8 cellular contexts compared by ENCODE assay signal in genomic region chr7:34823650-34824258, GRCh38.
A peak's percentile ranks its signal among the peaks of the same experiment; 100 is the strongest.
DNase-seq lines count a peak whose midpoint lies in the region; ATAC-seq, FAIRE-seq and TF ChIP-seq lines count a peak whose summit lies in the region.

No MANE protein-coding gene starts in this region.

- no peak overlapping the region for H3K4me3 ChIP-seq in GM12878

- TF ChIP-seq EP300 in GM12878 (IDR thresholded peaks at IDR 0.05; ENCODE audit: borderline replicate concordance in 1 of 2, control insufficient read depth in 1 of 2, low read depth in 2 of 2, low read length in 2 of 2) = no peak

- H3K79me2 ChIP-seq in GM12878 (ENCODE audit: control insufficient read depth, insufficient read depth, low read length) = no peaks in the 10 kb centered on the region

- 33% methylated on average over 7 of the region's 7 CpGs for WGBS in GM12878 (ENCODE audit: insufficient coverage, insufficient replicate concordance, low lambda C conversion rate, missing lambda C conversion rate)

- no peak for TF ChIP-seq POLR2A in GM12878 (IDR thresholded peaks at IDR 0.05; ENCODE audit: low read depth, low read length)

- CTCF ChIA-PET in GM12878 (lab: Yijun Ruan, JAX) = interaction anchor here (0.5 to 4.1 kb wide), 22 partner anchors 12 to 288 kb away, joined by 3 to 35 read pairs (median 4); no protein-coding TSS in a partner anchor

- peak; percentile 74 for TF ChIP-seq RAD21 in GM12878 (IDR thresholded peaks at IDR 0.05; ENCODE audit: insufficient read depth, low read depth, low read length)

- no peak overlapping the region for H2AFZ ChIP-seq in GM12878 (ENCODE audit: control insufficient read depth, low read depth, low read length)

- intact Hi-C loops in GM12878 (cut with micrococcal nuclease; ENCODE audit: unreplicated experiment) = loop anchor here (1.0 to 2.0 kb wide), 3 partner anchors 65 to 213 kb away; no protein-coding TSS in a partner anchor

- POLR2A ChIA-PET in GM12878 (lab: Charles Lee) = no interaction called here

- SMC1A ChIA-PET in GM12878 (lab: Charles Lee; ENCODE audit: uncharacterized antibody, unreplicated experiment) = interaction anchor here (0.8 to 2.3 kb wide), 12 partner anchors 21 to 212 kb away, joined by 3 to 21 read pairs (median 4); no protein-coding TSS in a partner anchor

- ATAC-seq in GM21515 (IDR thresholded peaks at IDR 0.05; ENCODE audit: unreplicated experiment) = peak; percentile 95
- peak; percentile 87 for ATAC-seq in GM12878

- H3K4me2 ChIP-seq in GM12878 (ENCODE audit: control insufficient read depth, insufficient read depth) = no peak overlapping the region

- peak; percentile 74 to 86 (median 79) for TF ChIP-seq CTCF in GM12878 (IDR thresholded peaks at IDR 0.05 in 2 of 3, conservative IDR thresholded peaks at IDR 0.05 in 1 of 3; ENCODE audit: control insufficient read depth in 2 of 3, extremely low read depth in 1 of 3, insufficient read depth in 1 of 3, low read depth in 3 of 3, low read length in 3 of 3)

- no peaks in the 10 kb centered on the region for H3K36me3 ChIP-seq in GM12878 (ENCODE audit: control insufficient read depth in 2 of 2, insufficient read depth in 2 of 2, low read length in 1 of 2)

- DNase-seq in G401 (ENCODE audit: low spot score) (peak; percentile 71), KG1 (lab: John Stamatoyannopoulos, UW) (peak; percentile 8), T follicular helper cell (ENCODE audit: low read depth) (peak; percentile 29), GM12878 (ENCODE audit: low read depth, low spot score) (no peak), inferior parietal cortex (ENCODE audit: extremely low spot score) (peak; percentile 67), 8988T (no peak)
- DNase-seq in stimulated activated CD4-positive, alpha-beta T cell treated with anti-CD3 and anti-CD28 coated beads, Interleukin-2, amount 100 ng/mL, for 48 hours = peak; percentile 45 to 53

- H3K9ac ChIP-seq in GM12878 (ENCODE audit: control insufficient read depth, insufficient read depth, low read length) = no peak overlapping the region

- H3K27ac ChIP-seq in GM12878 (ENCODE audit: control insufficient read depth, insufficient read depth) = no peak overlapping the region

- peak; percentile 49 for FAIRE-seq in GM12878 (lab: Jason Lieb, UNC)

- no peaks in the 10 kb centered on the region for H4K20me1 ChIP-seq in GM12878 (ENCODE audit: control insufficient read depth, insufficient read depth)

- H3K27me3 ChIP-seq in GM12878 (replicated peaks in 1 of 2; ENCODE audit: control insufficient read depth in 2 of 2, insufficient read depth in 2 of 2, low read length in 1 of 2) = no peaks in the 10 kb centered on the region

- H3K4me1 ChIP-seq in GM12878 (ENCODE audit: control insufficient read depth, insufficient read depth, low read length) = no peaks in the 10 kb centered on the region

- H3K9me3 ChIP-seq in GM12878 (replicated peaks; ENCODE audit: control insufficient read depth, insufficient read depth, low read length) = no peaks in the 10 kb centered on the region

- BruUV-seq in GM12878 (replicated peaks; lab: Mats Ljungman, UMichigan) = no TSS peak

- RAD21 ChIA-PET in GM12878 (lab: Charles Lee; ENCODE audit: unreplicated experiment) = interaction anchor here (0.7 to 2.5 kb wide), 9 partner anchors 37 to 212 kb away, joined by 3 to 28 read pairs (median 4); no protein-coding TSS in a partner anchor

- in situ Hi-C loops in G401 (cut with HindIII; ENCODE audit: low sequenced_read_pairs) (no loop called here), GM12878 (cut with MboI) (no loop called here)

TF ChIP-seq in GM12878, 131 proteins besides CTCF, POLR2A, EP300 and RAD21:
- peak; percentile 83; the same call in 1 of the 2 replicates for TF ChIP-seq SMC3 (IDR thresholded peaks at IDR 0.05; ENCODE audit: borderline replicate concordance, low read length)
- TF ChIP-seq DPF2 (IDR thresholded peaks at IDR 0.05) = no peak
- TF ChIP-seq STAT3 (IDR thresholded peaks at IDR 0.05; ENCODE audit: low read depth, low read length) = no peak
- TF ChIP-seq SUPT20H (IDR thresholded peaks at IDR 0.05; ENCODE audit: borderline replicate concordance, control insufficient read depth, low read depth, low read length) = no peak
- TF ChIP-seq TCF7 (IDR thresholded peaks at IDR 0.05; ENCODE audit: borderline replicate concordance) = no peak
- TF ChIP-seq FOXK2 (IDR thresholded peaks at IDR 0.05) = no peak
- TF ChIP-seq EED (IDR thresholded peaks at IDR 0.05; ENCODE audit: low read depth) = no peak
- TF ChIP-seq MTA2 (IDR thresholded peaks at IDR 0.05; ENCODE audit: low read depth) = no peak
- no peak for TF ChIP-seq SIN3A (IDR thresholded peaks at IDR 0.05; ENCODE audit: low read depth, low read length)
- TF ChIP-seq SRF (IDR thresholded peaks at IDR 0.05; ENCODE audit: low read depth in 2 of 2, low read length in 2 of 2) = 0 out of 4 replicates have a peak, but pooled peaks of 1 of the 2 experiments have one; percentile 13
- TF ChIP-seq YY1 (IDR thresholded peaks at IDR 0.05; ENCODE audit: low read depth, low read length) = peak; percentile 26; the same call in 1 of the 2 replicates
- 0 out of 2 replicates have a peak, but pooled peaks have one; percentile 8 for TF ChIP-seq IRF4 (IDR thresholded peaks at IDR 0.05; ENCODE audit: low read depth, low read length)
- no peak for TF ChIP-seq CREM (IDR thresholded peaks at IDR 0.05; ENCODE audit: low read depth)
- no peak for TF ChIP-seq RELB (IDR thresholded peaks at IDR 0.05; ENCODE audit: low read depth)
- TF ChIP-seq RCOR1 (conservative IDR thresholded peaks at IDR 0.05; ENCODE audit: low read depth, low read length) = no peak
- no peak for TF ChIP-seq SMAD1 (IDR thresholded peaks at IDR 0.05; ENCODE audit: low read depth, partially characterized antibody)

Comparison
In these comparisons a context has a peak if more than half of its experiments do, and no peak if none do; other contexts are left out.
1. DNase-seq: peak in G401 (single experiment), KG1 (single experiment), T follicular helper cell (single experiment), inferior parietal cortex (single experiment) and stimulated activated CD4-positive, alpha-beta T cell treated with anti-CD3 and anti-CD28 coated beads, Interleukin-2, amount 100 ng/mL, for 48 hours (2 of 2); none in GM12878 (single experiment) and 8988T (single experiment).